In the genomic region with DNA sequence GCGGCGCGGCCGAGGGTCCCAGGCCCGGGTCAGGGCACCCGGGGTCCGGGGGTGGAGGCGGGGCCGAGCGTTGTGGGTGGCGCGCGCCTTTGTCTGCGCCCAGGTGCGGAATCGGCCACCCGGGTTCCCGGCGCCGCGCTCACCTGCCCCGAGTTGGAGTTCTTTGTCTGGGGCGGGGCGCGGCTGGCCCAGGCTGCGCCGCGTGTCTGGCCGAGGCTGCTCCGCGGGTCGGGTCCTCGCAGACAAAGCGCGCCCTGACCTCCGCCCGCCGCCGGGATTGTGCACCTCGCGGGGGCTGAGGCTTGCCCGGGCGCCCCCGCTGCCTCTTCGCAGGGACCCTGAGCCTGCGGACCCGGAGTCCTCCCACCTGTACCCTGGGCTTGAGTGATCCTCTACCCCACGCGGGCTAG, we compare ENCODE assay signal across 8 cellular contexts. TPM values are rescaled to one million over a fixed set of nuclear protein-coding genes. Genes with fewer than 3 reads are reported as not detected.
DNase-seq lines count a peak whose midpoint lies in the region; ATAC-seq, FAIRE-seq and TF ChIP-seq lines count a peak whose summit lies in the region.

No MANE protein-coding gene starts in this region.

- CTCF ChIA-PET in MCF 10A (lab: Yijun Ruan, JAX): interaction anchor here (0.8 to 2.9 kb wide), 7 partner anchors 23 to 279 kb away, joined by 3 to 21 read pairs (median 4); no protein-coding TSS in a partner anchor
- CTCF ChIA-PET in HepG2 (lab: Yijun Ruan, JAX; ENCODE audit: low intra/inter-chr PET ratio, low total read pairs): interaction anchor here (0.8 to 2.5 kb wide), 3 partner anchors 54 to 146 kb away, joined by 3 to 17 read pairs (median 5); no protein-coding TSS in a partner anchor

- H3K27me3 Mint-ChIP-seq in MCF 10A (ENCODE audit: insufficient read depth, unreplicated experiment): no peaks in the 10 kb centered on the region

- TF ChIP-seq RAD21 in HepG2 (CRISPR knock-in tag; IDR thresholded peaks at IDR 0.05): no peak

- BruUV-seq in MCF 10A (replicated peaks; lab: Mats Ljungman, UMichigan) (no TSS peak), HepG2 (replicated peaks; lab: Mats Ljungman, UMichigan) (no TSS peak)

- TF ChIP-seq EP300 in HepG2 (IDR thresholded peaks at IDR 0.05; ENCODE audit: low read depth in 2 of 2, low read length in 2 of 2) (no peak), HepG2 (CRISPR knock-in tag; IDR thresholded peaks at IDR 0.05; ENCODE audit: borderline replicate concordance) (no peak)

- 0% methylated on average over 1 of the region's 49 CpGs for WGBS in HepG2 (ENCODE audit: low lambda C conversion rate)

- peaks cover 14% of the 10 kb centered on the region for H3K36me3 Mint-ChIP-seq in MCF 10A (ENCODE audit: insufficient read depth, unreplicated experiment)

- in situ Hi-C loops in HepG2 (cut with HindIII; ENCODE audit: extremely low pct_ligation_motif_present, low pct_unique_long_range_greater_than_20kb): no loop called here

- H4K20me1 ChIP-seq in HepG2 (ENCODE audit: insufficient read depth, low read length): peaks cover 18% of the 10 kb centered on the region; the same call in 1 of the 2 replicates

- H3K9me3 Mint-ChIP-seq in MCF 10A (ENCODE audit: unreplicated experiment): no peaks in the 10 kb centered on the region

- no peak for TF ChIP-seq POLR2A in HepG2 (IDR thresholded peaks at IDR 0.05; ENCODE audit: insufficient read depth in 1 of 2, low read depth in 2 of 2, low read length in 2 of 2)

- H2AFZ ChIP-seq in HepG2 (ENCODE audit: low read length): no peak overlapping the region

- no peak overlapping the region for H3K27ac Mint-ChIP-seq in MCF 10A (ENCODE audit: low read depth, unreplicated experiment)

- H3K27me3 ChIP-seq in HepG2 (ENCODE audit: control insufficient read depth in 1 of 2, insufficient read depth in 2 of 2, low read length in 2 of 2): no peaks in the 10 kb centered on the region
- H3K27me3 ChIP-seq in stomach smooth muscle (ENCODE audit: control insufficient read depth in 1 of 2, insufficient read depth in 2 of 2, low read length in 2 of 2): no peaks in the 10 kb centered on the region

- no peak overlapping the region for H3K27ac ChIP-seq in HepG2 (ENCODE audit: extremely low read length, insufficient read depth, low read length)
- no peak overlapping the region for H3K27ac ChIP-seq in stomach smooth muscle (ENCODE audit: low read length)
- no peak overlapping the region for H3K27ac ChIP-seq in kidney (ENCODE audit: low read depth in 2 of 2, low read length in 2 of 2)

- peaks cover 0 to 4% of the 10 kb centered on the region in 2 experiments; a peak in 1 of 5 replicates for H3K36me3 ChIP-seq in HepG2 (replicated peaks in 1 of 2; ENCODE audit: control insufficient read depth in 1 of 2, insufficient read depth in 2 of 2, low read length in 2 of 2)
- H3K36me3 ChIP-seq in stomach smooth muscle (ENCODE audit: control insufficient read depth in 2 of 2, insufficient read depth in 2 of 2, low read length in 2 of 2): peaks cover 0 to 2% of the 10 kb centered on the region in 2 donors
- peaks cover 0 to 2% of the 10 kb centered on the region in 2 donors for H3K36me3 ChIP-seq in kidney (ENCODE audit: control insufficient read depth in 1 of 2, insufficient read depth in 2 of 2, low read length in 2 of 2)

- TF ChIP-seq CTCF in MCF 10A (IDR thresholded peaks at IDR 0.05; ENCODE audit: unreplicated experiment) (no peak), HepG2 (CRISPR knock-in tag; IDR thresholded peaks at IDR 0.05) (no peak), kidney (IDR thresholded peaks at IDR 0.05; ENCODE audit: borderline replicate concordance, extremely low read depth, insufficient read depth) (no peak)

- DNase-seq in NCI-H146 (lab: John Stamatoyannopoulos, UW) (peak; percentile 49), NCI-H146 treated with DMSO at 0.1 percent for 48 hours (lab: John Stamatoyannopoulos, UW; ENCODE audit: unreplicated experiment) (no peak), NCI-H2029 treated with DMSO at 0.1 percent for 48 hours (lab: John Stamatoyannopoulos, UW) (peak; percentile 3), MCF 10A (ENCODE audit: unreplicated experiment) (no peak), HepG2 (ENCODE audit: low spot score) (no peak), kidney (no peak), DMS114 treated with DMSO at 0.1 percent for 48 hours (lab: John Stamatoyannopoulos, UW; ENCODE audit: unreplicated experiment) (no peak)

- H3K4me3 ChIP-seq in HepG2 (replicated peaks in 1 of 3; ENCODE audit: insufficient read depth in 1 of 3, low read depth in 2 of 3, low read length in 3 of 3): peak overlapping the region; percentile 51 to 76 (median 61)
- H3K4me3 ChIP-seq in stomach smooth muscle (ENCODE audit: low read length in 2 of 2): peak overlapping the region; percentile 31 to 72
- no peak overlapping the region for H3K4me3 ChIP-seq in kidney (ENCODE audit: low read length in 2 of 2)

- H3K9ac ChIP-seq in HepG2 (ENCODE audit: insufficient read depth, low read depth, low read length) (peak overlapping the region; percentile 65), stomach smooth muscle (ENCODE audit: low read length in 2 of 2) (no peak overlapping the region), kidney (ENCODE audit: low read length in 2 of 2) (no peak overlapping the region)

- peaks cover 5% of the 10 kb centered on the region for H3K4me1 Mint-ChIP-seq in MCF 10A (ENCODE audit: insufficient read depth, unreplicated experiment)

- ATAC-seq in HepG2: peak; percentile 37

- peak overlapping the region; percentile 87 for H3K4me2 ChIP-seq in HepG2 (ENCODE audit: low read depth, low read length)

- intact Hi-C loops in MCF 10A (cut with micrococcal nuclease) (loop anchor here (1.0 to 2.0 kb wide), 2 partner anchors 36 to 406 kb away; no protein-coding TSS in a partner anchor), HepG2 (cut with micrococcal nuclease; ENCODE audit: unreplicated experiment) (loop anchor here (2.0 kb wide), 1 partner anchor 146 kb away; no protein-coding TSS in a partner anchor), kidney (cut with DNase I) (no loop called here)

- peaks cover 7% of the 10 kb centered on the region for H3K79me2 ChIP-seq in HepG2 (ENCODE audit: insufficient read depth, low read length)

- H3K4me3 Mint-ChIP-seq in MCF 10A (ENCODE audit: unreplicated experiment): peak overlapping the region; percentile 67

- H3K9me3 ChIP-seq in HepG2 (ENCODE audit: low read length) (no peaks in the 10 kb centered on the region), stomach smooth muscle (ENCODE audit: control insufficient read depth in 2 of 2, low read length in 2 of 2) (no peaks in the 10 kb centered on the region), kidney (ENCODE audit: control insufficient read depth in 1 of 2, low read length in 2 of 2) (no peaks in the 10 kb centered on the region)

- H3K4me1 ChIP-seq in HepG2 (ENCODE audit: insufficient read depth, low read length) (peaks cover 33% of the 10 kb centered on the region), stomach smooth muscle (ENCODE audit: control insufficient read depth, insufficient read depth, low read length) (peaks cover 19% of the 10 kb centered on the region), kidney (ENCODE audit: control insufficient read depth in 1 of 2, insufficient read depth in 1 of 2, low read depth in 1 of 2, low read length in 2 of 2) (peaks cover 0 to 11% of the 10 kb centered on the region in 2 donors)

- POLR2A ChIA-PET in MCF 10A (lab: Yijun Ruan, JAX) (interaction anchor here (0.9 to 1.1 kb wide), 3 partner anchors 22 to 241 kb away, joined by 3 to 4 read pairs (median 3); no protein-coding TSS in a partner anchor), HepG2 (lab: Yijun Ruan, JAX) (no interaction called here)

- FAIRE-seq in HepG2 (lab: Jason Lieb, UNC) (no peak), kidney (lab: Jason Lieb, UNC) (no peak)

RNA-seq across cellular contexts. Expression of gene LRCOL1, which starts 50.0 kb away (rescaled TPM):
- total RNA-seq in MCF 10A (2022) (not detected in 2 replicates), HepG2 (2016; rRNA removed; fragmentation: Illumina TruSeq; extraction: Trizol) (not detected in 2 replicates), kidney (1.8 TPM)
- not detected in 2 replicates for total RNA-seq in HepG2 (2016; cell fraction: cytosol; rRNA removed; fragmentation: Illumina TruSeq; extraction: Trizol; ENCODE audit: low read depth)
- not detected in 2 replicates for total RNA-seq in HepG2 (2016; cell fraction: insoluble cytoplasmic fraction; rRNA removed; fragmentation: Illumina TruSeq; extraction: Trizol)
- total RNA-seq in HepG2 (2016; cell fraction: membrane; rRNA removed; fragmentation: Illumina TruSeq; extraction: Trizol): not detected in 2 replicates
- total RNA-seq in HepG2 (2016; cell fraction: nucleus; rRNA removed; fragmentation: Illumina TruSeq; extraction: Trizol): not detected in 2 replicates
- polyA plus RNA-seq in HepG2 (2011; rRNA removed) (0.14 TPM in 1 of 2 replicates, not detected in the other), kidney (ENCODE audit: insufficient read depth, low read depth, low replicate concordance) (1.0 TPM)
- polyA plus RNA-seq in HepG2 (2011; cell fraction: cytosol; rRNA removed): 0.05 and 0.09 TPM in 2 replicates
- 0.57 TPM in 1 of 2 replicates, not detected in the other for polyA plus RNA-seq in HepG2 (2011; cell fraction: nucleus; rRNA removed)
- not detected in 2 replicates for polyA plus RNA-seq in HepG2 (2012)
- not detected in 2 replicates for polyA plus RNA-seq in HepG2 (2016; cell fraction: cytosol; fragmentation: Illumina TruSeq; extraction: Trizol; ENCODE audit: low read depth)
- polyA plus RNA-seq in HepG2 (2016; cell fraction: insoluble cytoplasmic fraction; fragmentation: Illumina TruSeq; extraction: Trizol; ENCODE audit: low read depth): not detected in 2 replicates
- polyA plus RNA-seq in HepG2 (2016; cell fraction: membrane; fragmentation: Illumina TruSeq; extraction: Trizol; ENCODE audit: low read depth): not detected in 2 replicates
- not detected in 2 replicates for polyA plus RNA-seq in HepG2 (2016; cell fraction: nucleus; fragmentation: Illumina TruSeq; extraction: Trizol; ENCODE audit: insufficient read depth, low read depth)
- not detected in 2 replicates for polyA minus RNA-seq in HepG2 (2011; rRNA and poly(A)+ RNA removed; ENCODE audit: low replicate concordance)
- polyA minus RNA-seq in HepG2 (2011; cell fraction: cytosol; rRNA and poly(A)+ RNA removed): not detected in 2 replicates
- not detected in 2 replicates for polyA minus RNA-seq in HepG2 (2011; cell fraction: nucleus; rRNA and poly(A)+ RNA removed)

RNA-seq across cellular contexts. Expression of gene P2RX2, which starts 58.1 kb away (rescaled TPM):
- total RNA-seq in MCF 10A (2022) (not detected in 2 replicates), HepG2 (2016; rRNA removed; fragmentation: Illumina TruSeq; extraction: Trizol) (not detected in 2 replicates), kidney (0.19 TPM)
- not detected in 2 replicates for total RNA-seq in HepG2 (2016; cell fraction: cytosol; rRNA removed; fragmentation: Illumina TruSeq; extraction: Trizol; ENCODE audit: low read depth)
- not detected in 2 replicates for total RNA-seq in HepG2 (2016; cell fraction: insoluble cytoplasmic fraction; rRNA removed; fragmentation: Illumina TruSeq; extraction: Trizol)
- not detected in 2 replicates for total RNA-seq in HepG2 (2016; cell fraction: membrane; rRNA removed; fragmentation: Illumina TruSeq; extraction: Trizol)
- total RNA-seq in HepG2 (2016; cell fraction: nucleus; rRNA removed; fragmentation: Illumina TruSeq; extraction: Trizol): not detected in 2 replicates
- polyA plus RNA-seq in HepG2 (2011; rRNA removed) (not detected in 2 replicates), kidney (ENCODE audit: insufficient read depth, low read depth, low replicate concordance) (0.37 TPM)
- not detected in 2 replicates for polyA plus RNA-seq in HepG2 (2011; cell fraction: cytosol; rRNA removed)
- polyA plus RNA-seq in HepG2 (2011; cell fraction: nucleus; rRNA removed): not detected in 2 replicates
- polyA plus RNA-seq in HepG2 (2012): not detected in 2 replicates
- not detected in 2 replicates for polyA plus RNA-seq in HepG2 (2016; cell fraction: cytosol; fragmentation: Illumina TruSeq; extraction: Trizol; ENCODE audit: low read depth)
- not detected in 2 replicates for polyA plus RNA-seq in HepG2 (2016; cell fraction: insoluble cytoplasmic fraction; fragmentation: Illumina TruSeq; extraction: Trizol; ENCODE audit: low read depth)
- not detected in 2 replicates for polyA plus RNA-seq in HepG2 (2016; cell fraction: membrane; fragmentation: Illumina TruSeq; extraction: Trizol; ENCODE audit: low read depth)
- not detected in 2 replicates for polyA plus RNA-seq in HepG2 (2016; cell fraction: nucleus; fragmentation: Illumina TruSeq; extraction: Trizol; ENCODE audit: insufficient read depth, low read depth)
- not detected in 2 replicates for polyA minus RNA-seq in HepG2 (2011; rRNA and poly(A)+ RNA removed; ENCODE audit: low replicate concordance)
- not detected in 2 replicates for polyA minus RNA-seq in HepG2 (2011; cell fraction: cytosol; rRNA and poly(A)+ RNA removed)
- not detected in 2 replicates for polyA minus RNA-seq in HepG2 (2011; cell fraction: nucleus; rRNA and poly(A)+ RNA removed)

Comparison
In these comparisons a context has a peak if more than half of its experiments do, and no peak if none do; other contexts are left out.
1. DNase-seq: peak in NCI-H146 (single experiment) and NCI-H2029 treated with DMSO at 0.1 percent for 48 hours (single experiment); none in NCI-H146 treated with DMSO at 0.1 percent for 48 hours (single experiment), MCF 10A (single experiment), HepG2 (single experiment), kidney (single experiment) and DMS114 treated with DMSO at 0.1 percent for 48 hours (single experiment).
2. H3K4me3 ChIP-seq: peak in HepG2 (3 of 3) and stomach smooth muscle (2 of 2); none in kidney (0 of 2).